24 cellular contexts compared by ENCODE assay signal in genomic region chr1:187013582-187014200, GRCh38.
DNase-seq lines count a peak whose midpoint lies in the region; ATAC-seq, FAIRE-seq and TF ChIP-seq lines count a peak whose summit lies in the region.
"Had no signal": no experiment of that assay in that cellular context is flagged by ENCODE, and none has a peak within 500 bp of the region (broad histone marks: within the 10 kb centered on the region; RNA-seq: fewer than 3 reads in every experiment).

No MANE protein-coding gene starts in this region.

- 74 to 79% methylated on average over 5 of the region's 5 CpGs for WGBS in pancreas, 2 donors

- ATAC-seq in pancreas (no peak), GM18502 (IDR thresholded peaks at IDR 0.05; ENCODE audit: poor library complexity, unreplicated experiment) (no peak)

- H3K4me3 ChIP-seq in adipocyte (ENCODE audit: low read length) (no peak overlapping the region), epithelial cell of esophagus (ENCODE audit: low read length) (no peak overlapping the region), pancreas (no peak overlapping the region)

- FAIRE-seq in D721Med (lab: Jason Lieb, UNC): peak; percentile 21
- no peak for FAIRE-seq in pancreas (lab: Jason Lieb, UNC)

- H3K4me1 ChIP-seq in adipocyte (ENCODE audit: control insufficient read depth, insufficient read depth, low read length): no peaks in the 10 kb centered on the region
- H3K4me1 ChIP-seq in pancreas: no peaks in the 10 kb centered on the region

- intact Hi-C loops in pancreas (cut with DNase I): no loop called here

- no peak overlapping the region for H3K9ac ChIP-seq in adipocyte (ENCODE audit: low read length)
- H3K9ac ChIP-seq: KMS-11, SK-N-SH had no signal

- H3K9me3 ChIP-seq in adipocyte (ENCODE audit: control insufficient read depth, low read length) (no peaks in the 10 kb centered on the region), pancreas (no peaks in the 10 kb centered on the region)

- H3K27ac ChIP-seq in pancreas: no peak overlapping the region
- H3K27ac ChIP-seq: C4-2B, KMS-11, RWPE1 had no signal

- H3K27me3 ChIP-seq in adipocyte (replicated peaks; ENCODE audit: control insufficient read depth, insufficient read depth, low read length): no peaks in the 10 kb centered on the region
- no peaks in the 10 kb centered on the region for H3K27me3 ChIP-seq in pancreas

- H3K36me3 ChIP-seq in adipocyte (ENCODE audit: control insufficient read depth, insufficient read depth, low read length, severe bottlenecking) (no peaks in the 10 kb centered on the region), pancreas (no peaks in the 10 kb centered on the region)

- TF ChIP-seq CTCF in D721Med (IDR thresholded peaks at IDR 0.05; ENCODE audit: insufficient read depth, missing control alignments) (no peak), epithelial cell of esophagus (IDR thresholded peaks at IDR 0.05; ENCODE audit: insufficient read depth, low read depth, low read length, missing control alignments) (no peak), pancreas (IDR thresholded peaks at IDR 0.05) (no peak)

- no peak for DNase-seq in D721Med (ENCODE audit: insufficient read length, low spot score)
- DNase-seq in adipocyte (ENCODE audit: low read depth): peak; percentile 11
- DNase-seq in epithelial cell of esophagus (ENCODE audit: low read depth): peak; percentile 21
- DNase-seq in iris pigment epithelial cell (ENCODE audit: low read depth): peak; percentile 89
- DNase-seq in pancreas: no peak
- DNase-seq in NCI-H1436 treated with DMSO at 0.1 percent for 48 hours (lab: John Stamatoyannopoulos, UW): no peak
- no peak for DNase-seq in inferior parietal cortex (ENCODE audit: extremely low spot score)
- DNase-seq: CD8-positive, alpha-beta memory T cell; DMS53; H7; NCI-H1105; NCI-H1694; NCI-H2081; NCI-H2171; NCI-H345; NCI-H524; NCI-H774; NK-92 treated with Interleukin-12 subunit alpha and Interleukin-12 subunit beta, amount 100 ng/mL, for 24 hours; SHP77 treated with DMSO at 0.1 percent for 48 hours; SK-N-SH had no signal

Comparison
In these comparisons a context has a peak if more than half of its experiments do, and no peak if none do; other contexts are left out.
1. DNase-seq: peak in adipocyte (single experiment), epithelial cell of esophagus (single experiment) and iris pigment epithelial cell (single experiment); none in D721Med (single experiment), pancreas (0 of 6), NCI-H1436 treated with DMSO at 0.1 percent for 48 hours (single experiment) and inferior parietal cortex (single experiment).